ENCODE assay signal across 12 cellular contexts in genomic region chr13:113874177-113874576, GRCh38. TPM values are rescaled to one million over a fixed set of nuclear protein-coding genes. Genes with fewer than 3 reads are reported as not detected.
A peak's percentile ranks its signal among the peaks of the same experiment; 100 is the strongest.
DNase-seq lines count a peak whose midpoint lies in the region; ATAC-seq and TF ChIP-seq lines count a peak whose summit lies in the region.
"Had no signal": no experiment of that assay in that cellular context is flagged by ENCODE, and none has a peak within 500 bp of the region (broad histone marks: within the 10 kb centered on the region; RNA-seq: fewer than 3 reads in every experiment).

No MANE protein-coding gene starts in this region.

- H3K79me2 ChIP-seq in GM23338 (replicated peaks; ENCODE audit: insufficient read depth) (no peaks in the 10 kb centered on the region), OCI-LY7 (ENCODE audit: insufficient read depth, low read depth, low read length) (no peaks in the 10 kb centered on the region)

- TF ChIP-seq CTCF in GM23338 (conservative IDR thresholded peaks at IDR 0.05; ENCODE audit: low read depth in 2 of 2) (no peak), endodermal cell (conservative IDR thresholded peaks at IDR 0.05) (no peak), osteocyte (IDR thresholded peaks at IDR 0.05) (no peak), OCI-LY7 (conservative IDR thresholded peaks at IDR 0.05; ENCODE audit: low read length) (no peak)

- intact Hi-C loops in OCI-LY7 (cut with micrococcal nuclease; ENCODE audit: unreplicated experiment), result no loop called here

- POLR2A ChIA-PET in OCI-LY7 (lab: Charles Lee), result no interaction called here

- BruUV-seq in OCI-LY7 (replicated peaks; lab: Mats Ljungman, UMichigan), result no TSS peak

- peak; percentile 24; the same call in 1 of the 3 replicates for ATAC-seq in GM23338
- ATAC-seq in activated CD8-positive, alpha-beta memory T cell treated with anti-CD3 and anti-CD28 coated beads, Interleukin-2, amount 10 ng/mL, durations not matched to agents 7 days and 5 days, result no peak

- DNase-seq in AG08395 (ENCODE audit: low spot score) (peak; percentile 1), GM23338 (ENCODE audit: low spot score) (no peak), endodermal cell (peak; percentile 40), osteocyte (ENCODE audit: extremely low spot score, unreplicated experiment) (peak; percentile 83), NCI-H1092 treated with DMSO at 0.1 percent for 48 hours (lab: John Stamatoyannopoulos, UW) (no peak), OCI-LY7 (ENCODE audit: low spot score) (no peak)
- DNase-seq in activated CD8-positive, alpha-beta memory T cell treated with anti-CD3 and anti-CD28 coated beads, Interleukin-2, amount 10 ng/mL, durations not matched to agents 7 days and 5 days, result no peak
- DNase-seq: Caco-2; CD8-positive, alpha-beta memory T cell; DND-41; HFFc6 had no signal

- no peak overlapping the region for H2AFZ ChIP-seq in GM23338
- no peak overlapping the region for H2AFZ ChIP-seq in OCI-LY7 (ENCODE audit: low read length)

- CTCF ChIA-PET in activated CD8-positive, alpha-beta memory T cell treated with anti-CD3 and anti-CD28 coated beads, Interleukin-2, amount 10 ng/mL, durations not matched to agents 7 days and 5 days (lab: Charles Lee), result no interaction called here
- CTCF ChIA-PET in OCI-LY7 (lab: Charles Lee; ENCODE audit: unreplicated experiment), result no interaction called here

- H3K27me3 ChIP-seq in GM23338 (ENCODE audit: insufficient read depth) (no peaks in the 10 kb centered on the region), endodermal cell (ENCODE audit: control insufficient read depth, insufficient read depth, low read length, poor library complexity, severe bottlenecking) (no peaks in the 10 kb centered on the region)

- no peaks in the 10 kb centered on the region for H3K36me3 ChIP-seq in GM23338 (ENCODE audit: insufficient read depth)
- H3K36me3 ChIP-seq in endodermal cell (ENCODE audit: control insufficient read depth, insufficient read depth, low read length), result no peaks in the 10 kb centered on the region
- H3K36me3 ChIP-seq in OCI-LY7 (ENCODE audit: insufficient read depth, low read length), result no peaks in the 10 kb centered on the region
- H3K36me3 ChIP-seq: HAP-1 had no signal

- H4K20me1 ChIP-seq in GM23338 (replicated peaks; ENCODE audit: insufficient read depth), result no peaks in the 10 kb centered on the region
- no peaks in the 10 kb centered on the region for H4K20me1 ChIP-seq in OCI-LY7 (ENCODE audit: insufficient read depth, low read length)

- H3K9ac ChIP-seq in endodermal cell (ENCODE audit: extremely low read depth, low read length, poor library complexity, severe bottlenecking), result no peak overlapping the region

- no peaks in the 10 kb centered on the region for H3K9me3 ChIP-seq in endodermal cell (ENCODE audit: control insufficient read depth, low read length)
- no peaks in the 10 kb centered on the region for H3K9me3 ChIP-seq in OCI-LY7 (ENCODE audit: low read length)
- H3K9me3 ChIP-seq: HAP-1 had no signal

- H3K27ac ChIP-seq in GM23338 (ENCODE audit: low read depth) (no peak overlapping the region), endodermal cell (ENCODE audit: low read depth, low read length) (no peak overlapping the region), OCI-LY7 (ENCODE audit: low read depth, low read length, poor library complexity, severe bottlenecking) (no peak overlapping the region)

- H3K4me1 ChIP-seq in GM23338 (ENCODE audit: insufficient read depth), result peaks cover 8% of the 10 kb centered on the region; the same call in 1 of the 2 replicates
- H3K4me1 ChIP-seq in endodermal cell (ENCODE audit: control insufficient read depth, insufficient read depth, low read length), result no peaks in the 10 kb centered on the region
- no peaks in the 10 kb centered on the region for H3K4me1 ChIP-seq in OCI-LY7 (ENCODE audit: insufficient read depth, low read length, poor library complexity, severe bottlenecking)
- H3K4me1 ChIP-seq: Caco-2, HAP-1 had no signal

- H3K4me3 ChIP-seq in GM23338, result no peak overlapping the region
- H3K4me3 ChIP-seq in endodermal cell (ENCODE audit: low read length), result no peak overlapping the region
- no peak overlapping the region for H3K4me3 ChIP-seq in OCI-LY7 (ENCODE audit: low read depth, low read length, poor library complexity, severe bottlenecking)
- H3K4me3 ChIP-seq: HAP-1 had no signal

- no peak overlapping the region for H3K27ac Mint-ChIP-seq in GM23338
- no peak overlapping the region for H3K27ac Mint-ChIP-seq in endodermal cell
- H3K27ac Mint-ChIP-seq in osteocyte (ENCODE audit: unreplicated experiment), result no peak overlapping the region
- no peak overlapping the region for H3K27ac Mint-ChIP-seq in activated CD8-positive, alpha-beta memory T cell treated with anti-CD3 and anti-CD28 coated beads, Interleukin-2, amount 10 ng/mL, durations not matched to agents 7 days and 5 days
- H3K27ac Mint-ChIP-seq: HFFc6 had no signal

- no peak overlapping the region for H3K4me2 ChIP-seq in GM23338
- no peak overlapping the region for H3K4me2 ChIP-seq in OCI-LY7 (ENCODE audit: low read length)

- H3F3A ChIP-seq in GM23338 (replicated peaks; ENCODE audit: low read depth), result no peaks in the 10 kb centered on the region

- no peaks in the 10 kb centered on the region; the same call in 2 of the 3 replicates for H3K9me3 Mint-ChIP-seq in GM23338
- peaks cover 3% of the 10 kb centered on the region for H3K9me3 Mint-ChIP-seq in endodermal cell
- H3K9me3 Mint-ChIP-seq in osteocyte (ENCODE audit: unreplicated experiment), result peaks cover 8% of the 10 kb centered on the region
- no peaks in the 10 kb centered on the region for H3K9me3 Mint-ChIP-seq in activated CD8-positive, alpha-beta memory T cell treated with anti-CD3 and anti-CD28 coated beads, Interleukin-2, amount 10 ng/mL, durations not matched to agents 7 days and 5 days (ENCODE audit: low read depth)

- H3K9me2 ChIP-seq in GM23338 (ENCODE audit: insufficient read depth), result no peaks in the 10 kb centered on the region
- H3K9me2 ChIP-seq in OCI-LY7 (ENCODE audit: insufficient read depth, low read length), result no peaks in the 10 kb centered on the region

- H3K4me1 Mint-ChIP-seq in GM23338 (peaks cover 17% of the 10 kb centered on the region; the same call in 2 of the 3 replicates), endodermal cell (peaks cover 3% of the 10 kb centered on the region), osteocyte (ENCODE audit: unreplicated experiment) (no peaks in the 10 kb centered on the region)
- H3K4me1 Mint-ChIP-seq in activated CD8-positive, alpha-beta memory T cell treated with anti-CD3 and anti-CD28 coated beads, Interleukin-2, amount 10 ng/mL, durations not matched to agents 7 days and 5 days, result no peaks in the 10 kb centered on the region

- H3K27me3 Mint-ChIP-seq in GM23338 (ENCODE audit: insufficient read depth, low read depth, poor library complexity) (peaks cover 7% of the 10 kb centered on the region), endodermal cell (ENCODE audit: insufficient read depth) (no peaks in the 10 kb centered on the region), osteocyte (ENCODE audit: unreplicated experiment) (peaks cover 43% of the 10 kb centered on the region)
- peaks cover 38% of the 10 kb centered on the region for H3K27me3 Mint-ChIP-seq in activated CD8-positive, alpha-beta memory T cell treated with anti-CD3 and anti-CD28 coated beads, Interleukin-2, amount 10 ng/mL, durations not matched to agents 7 days and 5 days

- H3K4me3 Mint-ChIP-seq in GM23338 (no peak overlapping the region), endodermal cell (no peak overlapping the region), osteocyte (ENCODE audit: unreplicated experiment) (no peak overlapping the region)
- H3K4me3 Mint-ChIP-seq in activated CD8-positive, alpha-beta memory T cell treated with anti-CD3 and anti-CD28 coated beads, Interleukin-2, amount 10 ng/mL, durations not matched to agents 7 days and 5 days, result no peak overlapping the region
- H3K4me3 Mint-ChIP-seq: CD8-positive, alpha-beta memory T cell; HFFc6 had no signal

- 95 to 97% methylated on average over 7 to 10 of the region's 10 CpGs for WGBS in endodermal cell (ENCODE audit: insufficient coverage in 1 of 2, insufficient read length in 1 of 2), 2 experiments

- H3K36me3 Mint-ChIP-seq in GM23338 (ENCODE audit: low read depth) (no peaks in the 10 kb centered on the region), endodermal cell (ENCODE audit: low read depth) (no peaks in the 10 kb centered on the region), osteocyte (ENCODE audit: unreplicated experiment) (peaks cover 4% of the 10 kb centered on the region)
- H3K36me3 Mint-ChIP-seq in activated CD8-positive, alpha-beta memory T cell treated with anti-CD3 and anti-CD28 coated beads, Interleukin-2, amount 10 ng/mL, durations not matched to agents 7 days and 5 days, result peaks cover 1% of the 10 kb centered on the region

TF ChIP-seq in GM23338, 12 proteins besides CTCF, POLR2A, EP300 and RAD21:
- TF ChIP-seq CREB1 (CRISPR knock-in tag; IDR thresholded peaks at IDR 0.05; ENCODE audit: low read depth), result no peak
- no peak for TF ChIP-seq STAT1 (IDR thresholded peaks at IDR 0.05; ENCODE audit: unreplicated experiment)
- TF ChIP-seq ETS1 (IDR thresholded peaks at IDR 0.05), result no peak
TF ChIP-seq in GM23338: peak in this region for 0.

RNA-seq across cellular contexts. Expression of gene GAS6, which starts 10.3 kb away (rescaled TPM):
- total RNA-seq in GM23338 (2014; rRNA removed; shearing (Covaris generic)), result 18.0 and 21.2 TPM in 2 replicates
- 7.9 and 8.8 TPM in 2 replicates for polyA plus RNA-seq in GM23338 (2016; fragmentation: Nextera tagmentation; extraction: Ambion mirVana)
- 10 to 100 TPM; 45.7 to 49.6 TPM for total RNA-seq in endodermal cell
- 24.8 TPM for polyA plus RNA-seq in endodermal cell (2013, experiment 1 of 2)
- polyA plus RNA-seq in endodermal cell (2013, experiment 2 of 2), result 23.0 TPM
- total RNA-seq in osteocyte, result 14.8 and 15.0 TPM in 2 replicates
- under 1 TPM; 0.15 to 0.23 TPM for total RNA-seq in activated CD8-positive, alpha-beta memory T cell treated with anti-CD3 and anti-CD28 coated beads, Interleukin-2, amount 10 ng/mL, durations not matched to agents 7 days and 5 days
- total RNA-seq in OCI-LY7 (2014; rRNA removed; shearing (Covaris generic)), result not detected in 2 replicates
- not detected in 2 replicates for total RNA-seq in OCI-LY7 (2022)

Comparison
In these comparisons a context has a peak if more than half of its experiments do, and no peak if none do; other contexts are left out.
1. DNase-seq: peak in AG08395 (single experiment), endodermal cell (single experiment) and osteocyte (single experiment); none in GM23338 (single experiment), NCI-H1092 treated with DMSO at 0.1 percent for 48 hours (single experiment), activated CD8-positive, alpha-beta memory T cell treated with anti-CD3 and anti-CD28 coated beads, Interleukin-2, amount 10 ng/mL, durations not matched to agents 7 days and 5 days (single experiment) and OCI-LY7 (single experiment).
2. RNA of gene GAS6, which starts 10.3 kb away (total RNA-seq): 45.7 to 49.6 TPM in endodermal cell, 18.0 to 21.2 TPM in GM23338 and 14.8 to 15.0 TPM in osteocyte; 0.15 to 0.23 TPM in activated CD8-positive, alpha-beta memory T cell treated with anti-CD3 and anti-CD28 coated beads, Interleukin-2, amount 10 ng/mL, durations not matched to agents 7 days and 5 days and not detected in OCI-LY7; every median in the first group is over 10 times any median in the second.